Comparison of ENCODE assay signal across 16 cellular contexts in the genomic region with DNA sequence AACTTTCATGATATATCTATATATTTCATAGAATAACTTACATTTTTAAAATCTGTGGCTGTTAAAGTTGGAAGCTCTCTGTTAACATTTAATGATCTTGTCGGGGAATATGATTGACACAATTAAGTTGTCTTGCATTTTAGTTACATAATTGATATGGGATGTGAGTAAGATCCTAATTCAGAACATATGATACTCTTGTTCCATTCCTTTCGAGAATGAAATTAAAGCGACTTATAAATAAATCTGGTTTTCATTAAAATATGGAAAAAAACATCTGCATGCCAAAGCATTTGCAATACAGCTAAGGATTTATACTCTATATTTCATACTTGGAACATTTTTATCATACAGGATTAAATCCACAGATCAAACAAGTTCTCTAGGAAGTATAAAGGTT.
DNase-seq lines count a peak whose midpoint lies in the region; ATAC-seq, FAIRE-seq and TF ChIP-seq lines count a peak whose summit lies in the region.
"Had no signal": no experiment of that assay in that cellular context is flagged by ENCODE, and none has a peak within 500 bp of the region (broad histone marks: within the 10 kb centered on the region; RNA-seq: fewer than 3 reads in every experiment).

No MANE protein-coding gene starts in this region.

- H3K9me3 ChIP-seq in SK-N-MC (ENCODE audit: low read depth, low read length), result no peaks in the 10 kb centered on the region
- H3K9me3 ChIP-seq: BLaER1 treated with 17β-estradiol and CSF1 and Interleukin-3, amounts not matched to agents 10 nM and 100 nM had no signal

- peak overlapping the region; percentile 24 for H3K9ac ChIP-seq in SK-N-MC (ENCODE audit: insufficient read length)
- H3K9ac ChIP-seq: BLaER1 treated with 17β-estradiol and CSF1 and Interleukin-3, amounts not matched to agents 10 nM and 100 nM had no signal

- TF ChIP-seq CTCF in fibroblast of mammary gland (conservative IDR thresholded peaks at IDR 0.05; ENCODE audit: control insufficient read depth, insufficient read depth, low read depth, low read length), result no peak

- no peak for DNase-seq in SK-N-MC (ENCODE audit: low read depth, low spot score)
- peak; percentile 65 for DNase-seq in fibroblast of mammary gland (ENCODE audit: low read depth)
- peak; percentile 9 for DNase-seq in stromal cell of bone marrow (ENCODE audit: low read depth)
- no peak for DNase-seq in NCI-H2196 treated with DMSO at 0.1 percent for 48 hours (lab: John Stamatoyannopoulos, UW; ENCODE audit: unreplicated experiment)
- DNase-seq in HUDEP-2 (lab: John Stamatoyannopoulos, UW; ENCODE audit: unreplicated experiment in 76 of 76), result no peak
- DNase-seq: DMS 273 treated with DMSO at 0.1 percent for 48 hours, EL, H9, KBM-7, NCI-H1436, NCI-H2029 treated with DMSO at 0.1 percent for 48 hours, NCI-H2171 treated with DMSO at 0.1 percent for 48 hours, NCI-H748 treated with DMSO at 0.1 percent for 48 hours had no signal

- no peak for ATAC-seq in HG02840 (IDR thresholded peaks at IDR 0.05; ENCODE audit: low FRiP score, unreplicated experiment)

- peak; percentile 3 for FAIRE-seq in G401.6 (lab: Jason Lieb, UNC)

- peak overlapping the region; percentile 62 for H3K4me3 ChIP-seq in SK-N-MC
- no peak overlapping the region for H3K4me3 ChIP-seq in fibroblast of mammary gland (ENCODE audit: control insufficient read depth, low read depth, low read length)
- H3K4me3 ChIP-seq: BLaER1 treated with 17β-estradiol and CSF1 and Interleukin-3, amounts not matched to agents 10 nM and 100 nM had no signal

- H3K36me3 ChIP-seq in SK-N-MC (ENCODE audit: insufficient read depth, low read length), result peaks cover 3% of the 10 kb centered on the region; the same call in 1 of the 2 replicates

- peak overlapping the region; percentile 91 for H3K27ac ChIP-seq in SK-N-MC
- H3K27ac ChIP-seq: BLaER1 treated with 17β-estradiol and CSF1 and Interleukin-3, amounts not matched to agents 10 nM and 100 nM had no signal

Comparison
In these comparisons a context has a peak if more than half of its experiments do, and no peak if none do; other contexts are left out.
1. DNase-seq: peak in fibroblast of mammary gland (single experiment) and stromal cell of bone marrow (single experiment); none in SK-N-MC (single experiment), NCI-H2196 treated with DMSO at 0.1 percent for 48 hours (single experiment) and HUDEP-2 (0 of 76).